8 cellular contexts compared by ENCODE assay signal in genomic region chr6:42452171-42453026, GRCh38. TPM values are rescaled to one million over a fixed set of nuclear protein-coding genes. Genes with fewer than 3 reads are reported as not detected.
DNase-seq lines count a peak whose midpoint lies in the region; ATAC-seq and TF ChIP-seq lines count a peak whose summit lies in the region.

No MANE protein-coding gene starts in this region.

- intact Hi-C loops in activated CD4-positive, alpha-beta T cell treated with anti-CD3 and anti-CD28 coated beads, Interleukin-2, amount 10 ng/mL, durations not matched to agents 24 days and 14 days (cut with micrococcal nuclease) = loop anchor here (1.0 to 10.0 kb wide), 6 partner anchors 62 to 720 kb away; partner anchors contain the start of genes MRPS10, SRF and TBCC
- intact Hi-C loops in dorsolateral prefrontal cortex (cut with DNase I) = loop anchor here in 1 of 2 donors (5.0 kb wide), 2 partner anchors 95 to 195 kb away; no protein-coding TSS in a partner anchor
- intact Hi-C loops in right lobe of liver (cut with DNase I) = no loop called here

- no peaks in the 10 kb centered on the region for H3K9me3 ChIP-seq in right lobe of liver

- no peaks in the 10 kb centered on the region for H3K36me3 ChIP-seq in right lobe of liver

- H3K4me1 ChIP-seq in right lobe of liver = peaks cover 0 to 13% (median 0%) of the 10 kb centered on the region in 4 donors

- peaks cover 41% of the 10 kb centered on the region for H3K4me1 Mint-ChIP-seq in activated CD4-positive, alpha-beta T cell treated with anti-CD3 and anti-CD28 coated beads, Interleukin-2, amount 10 ng/mL, durations not matched to agents 24 days and 14 days

- H3K27ac Mint-ChIP-seq in activated CD4-positive, alpha-beta T cell treated with anti-CD3 and anti-CD28 coated beads, Interleukin-2, amount 10 ng/mL, durations not matched to agents 24 days and 14 days = peak overlapping the region; percentile 97

- peak overlapping the region in 58 of 59 donors; percentile 23 to 98 (median 89) for H3K27ac ChIP-seq in dorsolateral prefrontal cortex
- H3K27ac ChIP-seq in right lobe of liver = peak overlapping the region; percentile 39 to 67 (median 43)

- H3K27me3 Mint-ChIP-seq in activated CD4-positive, alpha-beta T cell treated with anti-CD3 and anti-CD28 coated beads, Interleukin-2, amount 10 ng/mL, durations not matched to agents 24 days and 14 days = peaks cover 11% of the 10 kb centered on the region

- ATAC-seq in HG03045 (IDR thresholded peaks at IDR 0.05; ENCODE audit: unreplicated experiment) (peak; percentile 33), right lobe of liver (peak; percentile 37 to 50 (median 40))

- 2% methylated on average over 8 of the region's 78 CpGs for WGBS in right lobe of liver (ENCODE audit: insufficient coverage, low coverage, low lambda C conversion rate, missing lambda C conversion rate)

- no peaks in the 10 kb centered on the region for H3K27me3 ChIP-seq in dorsolateral prefrontal cortex
- H3K27me3 ChIP-seq in right lobe of liver = no peaks in the 10 kb centered on the region

- TF ChIP-seq CTCF in dorsolateral prefrontal cortex (IDR thresholded peaks at IDR 0.05 in 54 of 56, conservative IDR thresholded peaks at IDR 0.05 in 2 of 56; ENCODE audit: low read depth in 1 of 56, partially characterized antibody in 56 of 56) (no peak), right lobe of liver (IDR thresholded peaks at IDR 0.05) (no peak)

- no peaks in the 10 kb centered on the region for H3K9me3 Mint-ChIP-seq in activated CD4-positive, alpha-beta T cell treated with anti-CD3 and anti-CD28 coated beads, Interleukin-2, amount 10 ng/mL, durations not matched to agents 24 days and 14 days

- no peak for TF ChIP-seq POLR2A in right lobe of liver (IDR thresholded peaks at IDR 0.05)

- H3K36me3 Mint-ChIP-seq in activated CD4-positive, alpha-beta T cell treated with anti-CD3 and anti-CD28 coated beads, Interleukin-2, amount 10 ng/mL, durations not matched to agents 24 days and 14 days (ENCODE audit: low read depth) = peaks cover 22% of the 10 kb centered on the region

- peak overlapping the region; percentile 99 for H3K4me3 Mint-ChIP-seq in activated CD4-positive, alpha-beta T cell treated with anti-CD3 and anti-CD28 coated beads, Interleukin-2, amount 10 ng/mL, durations not matched to agents 24 days and 14 days

- DNase-seq in NK-92 treated with Interleukin-12 subunit alpha and Interleukin-12 subunit beta, amount 100 ng/mL, for 24 hours (lab: John Stamatoyannopoulos, UW) = peak; percentile 74
- DNase-seq in NK-92 (lab: John Stamatoyannopoulos, UW; ENCODE audit: unreplicated experiment) (no peak), NCI-H446 (lab: John Stamatoyannopoulos, UW) (peak; percentile 79 to 87), dorsolateral prefrontal cortex (peak in 9 of 10 donors; percentile 29 to 76 (median 60)), right lobe of liver (peak in 2 of 3 donors; percentile 62 to 69)
- DNase-seq in activated CD4-positive, alpha-beta T cell treated with anti-CD3 and anti-CD28 coated beads, Interleukin-2, amount 10 ng/mL, durations not matched to agents 24 days and 14 days = peak; percentile 88
- peak; percentile 15 to 21 for DNase-seq in stimulated activated CD8-positive, alpha-beta memory T cell treated with anti-CD3 and anti-CD28 coated beads, Interleukin-2, amount 100 ng/mL, for 48 hours (ENCODE audit: low read depth in 2 of 2)

- H3K4me3 ChIP-seq in dorsolateral prefrontal cortex (peak overlapping the region; percentile 50 to 92 (median 79)), right lobe of liver (peak overlapping the region; percentile 53 to 62 (median 54))

RNA-seq across cellular contexts. Expression of gene TRERF1, which starts 0.7 kb away (rescaled TPM):
- total RNA-seq in activated CD4-positive, alpha-beta T cell treated with anti-CD3 and anti-CD28 coated beads, Interleukin-2, amount 10 ng/mL, durations not matched to agents 24 days and 14 days = 37.0 and 37.3 TPM in 2 replicates
- total RNA-seq in dorsolateral prefrontal cortex (10 to 100 TPM in 105 of 120 experiments, 1 to 10 TPM in 15; 4.2 to 21.8 (median 13.7) TPM), right lobe of liver (1 to 10 TPM in 1 of 6 experiments, under 1 TPM in 5; 0.29 to 1.2 (median 0.60) TPM)
